In genomic region chr9:3189113-3189861, GRCh38 we compare ENCODE assay signal across 29 cellular contexts.
"Had no signal": no experiment of that assay in that cellular context is flagged by ENCODE, and none has a peak within 500 bp of the region (broad histone marks: within the 10 kb centered on the region; RNA-seq: fewer than 3 reads in every experiment).

No MANE protein-coding gene starts in this region.

- H3K27ac Mint-ChIP-seq: activated CD4-positive, alpha-beta T cell treated with anti-CD3 and anti-CD28 coated beads, Interleukin-2, amount 10 ng/mL, durations not matched to agents 24 days and 14 days; activated CD8-positive, alpha-beta T cell treated with anti-CD3 and anti-CD28 coated beads for 36 hours; activated naive CD4-positive, alpha-beta T cell treated with anti-CD3 and anti-CD28 coated beads, Interleukin-2, amount 50 U/mL, for 24 hours; activated naive CD8-positive, alpha-beta T cell treated with anti-CD3 and anti-CD28 coated beads, Interleukin-2, amount 10 ng/mL, durations not matched to agents 7 days and 5 days; activated T-cell treated with anti-CD3 and anti-CD28 coated beads, Interleukin-2, amount 50 U/mL, for 72 hours; activated T-helper 17 cell treated with anti-CD3 and anti-CD28 coated beads, Interleukin-2, amount 50 U/mL, for 72 hours had no signal

- H3K9me3 Mint-ChIP-seq: activated CD4-positive, alpha-beta T cell treated with anti-CD3 and anti-CD28 coated beads, Interleukin-2, amount 10 ng/mL, durations not matched to agents 24 days and 14 days; activated CD8-positive, alpha-beta T cell treated with anti-CD3 and anti-CD28 coated beads for 36 hours; activated naive CD4-positive, alpha-beta T cell treated with anti-CD3 and anti-CD28 coated beads, Interleukin-2, amount 50 U/mL, for 24 hours; activated naive CD8-positive, alpha-beta T cell treated with anti-CD3 and anti-CD28 coated beads, Interleukin-2, amount 10 ng/mL, durations not matched to agents 7 days and 5 days; activated T-cell treated with anti-CD3 and anti-CD28 coated beads, Interleukin-2, amount 50 U/mL, for 72 hours; activated T-helper 17 cell treated with anti-CD3 and anti-CD28 coated beads, Interleukin-2, amount 50 U/mL, for 72 hours; central memory CD8-positive, alpha-beta T cell had no signal

- H3K4me3 Mint-ChIP-seq: activated CD4-positive, alpha-beta T cell treated with anti-CD3 and anti-CD28 coated beads, Interleukin-2, amount 10 ng/mL, durations not matched to agents 24 days and 14 days; activated CD8-positive, alpha-beta T cell treated with anti-CD3 and anti-CD28 coated beads for 36 hours; activated naive CD4-positive, alpha-beta T cell treated with anti-CD3 and anti-CD28 coated beads, Interleukin-2, amount 50 U/mL, for 24 hours; activated naive CD8-positive, alpha-beta T cell treated with anti-CD3 and anti-CD28 coated beads, Interleukin-2, amount 10 ng/mL, durations not matched to agents 7 days and 5 days; activated T-cell treated with anti-CD3 and anti-CD28 coated beads, Interleukin-2, amount 50 U/mL, for 72 hours; activated T-helper 17 cell treated with anti-CD3 and anti-CD28 coated beads, Interleukin-2, amount 50 U/mL, for 72 hours; central memory CD8-positive, alpha-beta T cell had no signal

- H3K36me3 Mint-ChIP-seq: activated naive CD4-positive, alpha-beta T cell treated with anti-CD3 and anti-CD28 coated beads, Interleukin-2, amount 50 U/mL, for 24 hours; activated naive CD8-positive, alpha-beta T cell treated with anti-CD3 and anti-CD28 coated beads, Interleukin-2, amount 10 ng/mL, durations not matched to agents 7 days and 5 days had no signal

- ATAC-seq: activated CD8-positive, alpha-beta T cell treated with anti-CD3 and anti-CD28 coated beads for 36 hours; activated T-cell treated with anti-CD3 and anti-CD28 coated beads, Interleukin-2, amount 50 U/mL, for 72 hours; activated T-helper 17 cell treated with anti-CD3 and anti-CD28 coated beads, Interleukin-2, amount 50 U/mL, for 72 hours; K562; PC-3; Right ventricle myocardium inferior; SK-N-SH treated with all-trans-retinoic acid at 6 μM for 48 hours had no signal

- DNase-seq: activated CD4-positive, alpha-beta T cell treated with anti-CD3 and anti-CD28 coated beads, Interleukin-2, amount 10 ng/mL, durations not matched to agents 24 days and 14 days; activated CD4-positive, alpha-beta T cell treated with anti-CD3 and anti-CD28 coated beads, Interleukin-2, amount 50 U/mL, for 4 hours; activated CD8-positive, alpha-beta T cell treated with anti-CD3 and anti-CD28 coated beads for 36 hours; activated effector memory CD4-positive, alpha-beta T cell treated with anti-CD3 and anti-CD28 coated beads, Interleukin-2, amount 50 U/mL, for 16 hours; activated naive CD4-positive, alpha-beta T cell; activated naive CD8-positive, alpha-beta T cell treated with anti-CD3 and anti-CD28 coated beads, Interleukin-2, amount 10 ng/mL, durations not matched to agents 7 days and 5 days; activated T-cell treated with anti-CD3 and anti-CD28 coated beads, Interleukin-2, amount 50 U/mL, for 1 hour; activated T-cell treated with anti-CD3 and anti-CD28 coated beads, Interleukin-2, amount 50 U/mL, for 72 hours; amygdala; NCI-H1092; NCI-H1436 treated with DMSO at 0.1 percent for 48 hours; NCI-H1694 treated with DMSO at 0.1 percent for 48 hours; NCI-H2029 treated with DMSO at 0.1 percent for 48 hours; NCI-H2107; NCI-H510A; NCI-H526; NCI-H748 treated with DMSO at 0.1 percent for 48 hours; NK-92 treated with Interleukin-12 subunit alpha and Interleukin-12 subunit beta, amount 100 ng/mL, for 24 hours; PC-3; Peyer's patch; RPMI8226; SIG-M5; T1000 had no signal

- H3K4me1 Mint-ChIP-seq: activated CD4-positive, alpha-beta T cell treated with anti-CD3 and anti-CD28 coated beads, Interleukin-2, amount 10 ng/mL, durations not matched to agents 24 days and 14 days; activated naive CD4-positive, alpha-beta T cell treated with anti-CD3 and anti-CD28 coated beads, Interleukin-2, amount 50 U/mL, for 24 hours; activated naive CD8-positive, alpha-beta T cell treated with anti-CD3 and anti-CD28 coated beads, Interleukin-2, amount 10 ng/mL, durations not matched to agents 7 days and 5 days; activated T-helper 17 cell treated with anti-CD3 and anti-CD28 coated beads, Interleukin-2, amount 50 U/mL, for 72 hours; central memory CD8-positive, alpha-beta T cell had no signal
